Comparison of ENCODE assay signal across 22 cellular contexts in the genomic region with DNA sequence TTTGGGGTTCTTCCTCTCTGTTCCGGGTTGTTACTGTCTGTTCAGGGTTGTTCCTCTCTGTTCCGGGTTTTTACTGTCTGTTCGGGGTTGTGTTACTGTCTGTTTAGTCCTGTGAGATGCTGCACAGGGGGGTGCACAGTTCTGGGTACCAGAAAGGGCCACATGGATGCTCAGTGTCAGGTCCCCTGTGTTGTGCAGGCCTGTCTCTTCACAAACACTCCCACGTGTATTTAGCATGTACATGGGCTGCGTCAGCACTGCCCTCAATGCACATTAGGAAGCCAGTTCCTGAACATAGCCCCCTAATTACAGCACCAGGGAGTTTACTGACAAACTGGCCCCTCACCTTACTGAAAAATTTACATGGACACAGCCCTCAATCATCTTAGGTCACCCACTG.
DNase-seq lines count a peak whose midpoint lies in the region; ATAC-seq and TF ChIP-seq lines count a peak whose summit lies in the region.
"Had no signal": no experiment of that assay in that cellular context is flagged by ENCODE, and none has a peak within 500 bp of the region (broad histone marks: within the 10 kb centered on the region; RNA-seq: fewer than 3 reads in every experiment).

No MANE protein-coding gene starts in this region.

- intact Hi-C loops in natural killer cell (cut with micrococcal nuclease) (no loop called here), colonic mucosa (cut with DNase I) (no loop called here), heart right ventricle (cut with DNase I) (loop anchor here in 1 of 10 donors (10.0 kb wide), 1 partner anchor 338 kb away; no protein-coding TSS in a partner anchor)

- H3K9ac ChIP-seq in colonic mucosa (ENCODE audit: low read depth in 2 of 2, low read length in 2 of 2), result no peak overlapping the region

- ATAC-seq in natural killer cell, result no peak
- no peak for ATAC-seq in natural killer cell treated with Interleukin-12 subunit alpha and Interleukin-12 subunit beta and Interleukin-15 and Interleukin-18, amount 100 ng/mL, for 72 hours
- no peak for ATAC-seq in left lobe of liver
- ATAC-seq in heart right ventricle, result no peak
- ATAC-seq in HG02884 (IDR thresholded peaks at IDR 0.05; ENCODE audit: unreplicated experiment), result no peak
- ATAC-seq: GM23338 had no signal

- no peak overlapping the region for H3K27ac ChIP-seq in colonic mucosa
- H3K27ac ChIP-seq in heart right ventricle, result no peak overlapping the region
- H3K27ac ChIP-seq: Peyer's patch, SJCRH30 had no signal

- no peak overlapping the region for H3K4me3 Mint-ChIP-seq in natural killer cell
- H3K4me3 Mint-ChIP-seq in natural killer cell treated with Interleukin-12 subunit alpha and Interleukin-12 subunit beta and Interleukin-15 and Interleukin-18, amount 100 ng/mL, for 72 hours, result no peak overlapping the region
- H3K4me3 Mint-ChIP-seq in type B pancreatic cell, result no peak overlapping the region
- H3K4me3 Mint-ChIP-seq: CD4-positive, CD25-positive, alpha-beta regulatory T cell; GM23338 had no signal

- H3K4me3 ChIP-seq in colonic mucosa, result no peak overlapping the region
- H3K4me3 ChIP-seq in heart right ventricle, result no peak overlapping the region
- H3K4me3 ChIP-seq in foreskin fibroblast (ENCODE audit: low read depth in 1 of 2, low read length in 2 of 2), result no peak overlapping the region
- H3K4me3 ChIP-seq: GM23338, Peyer's patch, SJCRH30 had no signal

- no peaks in the 10 kb centered on the region for H3K27me3 ChIP-seq in colonic mucosa
- peaks cover 0 to 4% (median 0%) of the 10 kb centered on the region in 7 donors for H3K27me3 ChIP-seq in heart right ventricle
- H3K27me3 ChIP-seq: Peyer's patch, SJCRH30 had no signal

- no peaks in the 10 kb centered on the region for H3K36me3 ChIP-seq in colonic mucosa
- H3K36me3 ChIP-seq in heart right ventricle, result no peaks in the 10 kb centered on the region
- H3K36me3 ChIP-seq: Peyer's patch, SJCRH30 had no signal

- no peak for TF ChIP-seq CTCF in natural killer cell (IDR thresholded peaks at IDR 0.05)
- no peak for TF ChIP-seq CTCF in colonic mucosa (IDR thresholded peaks at IDR 0.05)
- TF ChIP-seq CTCF in type B pancreatic cell (conservative IDR thresholded peaks at IDR 0.05), result no peak
- TF ChIP-seq CTCF in heart right ventricle (IDR thresholded peaks at IDR 0.05), result no peak
- TF ChIP-seq CTCF in foreskin fibroblast (IDR thresholded peaks at IDR 0.05; ENCODE audit: low read depth, low read length), result no peak

- H3K9me3 Mint-ChIP-seq in natural killer cell, result no peaks in the 10 kb centered on the region
- H3K9me3 Mint-ChIP-seq in natural killer cell treated with Interleukin-12 subunit alpha and Interleukin-12 subunit beta and Interleukin-15 and Interleukin-18, amount 100 ng/mL, for 72 hours, result peaks cover 3% of the 10 kb centered on the region
- no peaks in the 10 kb centered on the region for H3K9me3 Mint-ChIP-seq in type B pancreatic cell

- H3K9me3 ChIP-seq in colonic mucosa (no peaks in the 10 kb centered on the region), heart right ventricle (no peaks in the 10 kb centered on the region)
- H3K9me3 ChIP-seq: Caco-2, Peyer's patch, SJCRH30 had no signal

- WGBS in heart right ventricle, 2 donors, result 74 to 75% methylated on average over 5 of the region's 5 CpGs

- no peaks in the 10 kb centered on the region for H3K36me3 Mint-ChIP-seq in natural killer cell
- H3K36me3 Mint-ChIP-seq in natural killer cell treated with Interleukin-12 subunit alpha and Interleukin-12 subunit beta and Interleukin-15 and Interleukin-18, amount 100 ng/mL, for 72 hours, result peaks cover 13% of the 10 kb centered on the region
- no peaks in the 10 kb centered on the region for H3K36me3 Mint-ChIP-seq in type B pancreatic cell
- H3K36me3 Mint-ChIP-seq: CD4-positive, CD25-positive, alpha-beta regulatory T cell had no signal

- DNase-seq in natural killer cell (peak; percentile 4), colonic mucosa (peak; percentile 8), left lobe of liver (ENCODE audit: low spot score) (peak; percentile 6), type B pancreatic cell (ENCODE audit: extremely low spot score, unreplicated experiment) (peak; percentile 34), heart right ventricle (no peak), foreskin fibroblast (no peak)
- DNase-seq in natural killer cell treated with Interleukin-12 subunit alpha and Interleukin-12 subunit beta and Interleukin-15 and Interleukin-18, amount 100 ng/mL, for 72 hours (ENCODE audit: low spot score), result no peak
- DNase-seq: CD4-positive, CD25-positive, alpha-beta regulatory T cell; DND-41; HCEC 1CT; KBM-7; NCI-H1105; NCI-H146; NCI-H2029 treated with DMSO at 0.1 percent for 48 hours; NCI-H2171; NCI-H345; NCI-H524 treated with DMSO at 0.1 percent for 48 hours; SJCRH30 had no signal

- H3K4me1 Mint-ChIP-seq in natural killer cell, result peaks cover 5 to 17% of the 10 kb centered on the region in 2 donors
- H3K4me1 Mint-ChIP-seq in natural killer cell treated with Interleukin-12 subunit alpha and Interleukin-12 subunit beta and Interleukin-15 and Interleukin-18, amount 100 ng/mL, for 72 hours (ENCODE audit: low read depth in 2 of 2), result peaks cover 10 to 11% of the 10 kb centered on the region in 2 donors
- peaks cover 6% of the 10 kb centered on the region for H3K4me1 Mint-ChIP-seq in type B pancreatic cell (ENCODE audit: unreplicated experiment)
- H3K4me1 Mint-ChIP-seq: CD4-positive, CD25-positive, alpha-beta regulatory T cell; GM23338 had no signal

- H3K4me1 ChIP-seq in colonic mucosa (no peaks in the 10 kb centered on the region), heart right ventricle (peaks cover 0 to 11% (median 3%) of the 10 kb centered on the region in 9 donors)
- H3K4me1 ChIP-seq: Caco-2, Peyer's patch, SJCRH30 had no signal

- H3K27ac Mint-ChIP-seq in natural killer cell, result no peak overlapping the region
- H3K27ac Mint-ChIP-seq in natural killer cell treated with Interleukin-12 subunit alpha and Interleukin-12 subunit beta and Interleukin-15 and Interleukin-18, amount 100 ng/mL, for 72 hours, result no peak overlapping the region
- H3K27ac Mint-ChIP-seq in type B pancreatic cell, result no peak overlapping the region
- H3K27ac Mint-ChIP-seq: CD4-positive, CD25-positive, alpha-beta regulatory T cell; GM23338 had no signal

- peaks cover 20 to 29% of the 10 kb centered on the region in 2 donors for H3K27me3 Mint-ChIP-seq in natural killer cell (ENCODE audit: low read depth in 2 of 2)
- peaks cover 22 to 30% of the 10 kb centered on the region in 2 donors for H3K27me3 Mint-ChIP-seq in natural killer cell treated with Interleukin-12 subunit alpha and Interleukin-12 subunit beta and Interleukin-15 and Interleukin-18, amount 100 ng/mL, for 72 hours
- H3K27me3 Mint-ChIP-seq in type B pancreatic cell, result peaks cover 7% of the 10 kb centered on the region
- H3K27me3 Mint-ChIP-seq: CD4-positive, CD25-positive, alpha-beta regulatory T cell had no signal

Comparison
In these comparisons a context has a peak if more than half of its experiments do, and no peak if none do; other contexts are left out.
1. DNase-seq: peak in natural killer cell (single experiment), colonic mucosa (single experiment), left lobe of liver (single experiment) and type B pancreatic cell (single experiment); none in natural killer cell treated with Interleukin-12 subunit alpha and Interleukin-12 subunit beta and Interleukin-15 and Interleukin-18, amount 100 ng/mL, for 72 hours (single experiment), heart right ventricle (0 of 2) and foreskin fibroblast (0 of 2).